ENCODE assay signal across 7 cellular contexts in genomic region chr15:45427085-45427484, GRCh38.
"Had no signal": no experiment of that assay in that cellular context is flagged by ENCODE, and none has a peak within 500 bp of the region (broad histone marks: within the 10 kb centered on the region; RNA-seq: fewer than 3 reads in every experiment).

No MANE protein-coding gene starts in this region.

- DNase-seq: H7, HFFc6, KG1 had no signal

- H3K4me2 ChIP-seq: GM23338 had no signal

- H3K4me3 ChIP-seq: GM23338, HAP-1 had no signal

- H2AFZ ChIP-seq: GM23338 had no signal

- H3K36me3 ChIP-seq: HAP-1 had no signal

- FAIRE-seq: HTR-8/SVneo had no signal

- ATAC-seq: GM23338, HCT116 had no signal

- H3K9me3 ChIP-seq: HAP-1 had no signal
